8 cellular contexts compared by ENCODE assay signal in the genomic region with DNA sequence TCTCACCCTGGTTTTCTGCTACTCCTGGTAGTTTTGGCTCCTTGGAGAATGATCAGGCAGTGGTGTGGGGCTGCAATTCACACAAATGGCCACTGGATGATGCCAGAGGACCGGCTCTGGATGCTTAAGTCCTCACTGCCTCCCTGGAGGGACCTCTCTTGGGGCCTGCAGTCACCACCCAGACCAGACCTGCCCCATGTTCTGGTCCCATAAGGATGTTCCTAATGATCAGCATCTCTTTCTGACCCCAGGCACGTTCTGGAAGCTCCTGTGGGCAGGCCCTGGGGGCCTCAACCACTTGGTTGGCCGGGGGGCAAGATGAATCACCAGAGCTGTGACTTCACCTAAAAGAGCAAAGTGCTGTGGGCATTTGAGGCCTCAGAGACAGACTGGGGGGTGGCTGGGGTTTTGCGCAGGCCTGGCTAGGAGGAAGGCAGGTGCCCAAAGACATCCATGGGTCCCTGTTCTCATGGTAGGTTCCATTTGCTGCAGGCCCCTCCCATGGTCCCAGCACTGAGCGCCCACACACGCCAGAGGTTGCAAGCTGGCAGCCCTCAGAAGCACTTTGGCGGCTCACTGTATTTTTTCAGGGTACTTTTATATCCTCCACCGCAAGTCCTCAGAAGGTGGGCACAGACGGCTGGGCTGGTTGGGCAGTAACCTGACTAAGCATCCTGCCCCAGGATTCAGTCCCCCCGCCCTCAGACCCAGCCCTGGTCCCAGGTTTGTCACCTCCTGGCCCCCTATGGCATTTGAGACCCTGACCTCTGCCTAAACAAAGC. TPM values are rescaled to one million over a fixed set of nuclear protein-coding genes. Genes with fewer than 3 reads are reported as not detected.
A peak's percentile ranks its signal among the peaks of the same experiment; 100 is the strongest.
DNase-seq lines count a peak whose midpoint lies in the region; ATAC-seq and TF ChIP-seq lines count a peak whose summit lies in the region.

No MANE protein-coding gene starts in this region.

- peak overlapping the region; percentile 67 for H2BK5ac ChIP-seq in neuronal stem cell (ENCODE audit: low read length)

- no peak overlapping the region for H3K23ac ChIP-seq in neuronal stem cell (ENCODE audit: low read depth, low read length, poor library complexity)

- H2AK5ac ChIP-seq in neuronal stem cell (ENCODE audit: low read depth, low read length) = peak overlapping the region; percentile 71

- H3K4me1 ChIP-seq in DND-41 (ENCODE audit: insufficient read depth, low read length) (peaks cover 23% of the 10 kb centered on the region), neuronal stem cell (ENCODE audit: control insufficient read depth in 2 of 2, insufficient read depth in 1 of 2, low read depth in 1 of 2, low read length in 2 of 2) (peaks cover 2 to 4% of the 10 kb centered on the region in 2 donors)

- no CpG with 5 or more reads among the region's 10 CpGs for WGBS in neuronal stem cell (ENCODE audit: extremely low coverage in 2 of 2, insufficient read length in 2 of 2, insufficient replicate concordance in 1 of 2), 2 donors

- DNase-seq in DND-41 = peak; percentile 87
- DNase-seq in LNCaP clone FGC (ENCODE audit: low read depth) = peak; percentile 70
- DNase-seq in RPMI7951 (ENCODE audit: low read depth) = peak; percentile 70
- DNase-seq in activated T-helper 1 cell treated with anti-CD3 and anti-CD28 coated beads, Interleukin-2, amount 50 U/mL, for 16 hours (ENCODE audit: low read depth in 1 of 2, low spot score in 1 of 2) = peak; percentile 28 to 31
- DNase-seq in fibroblast of the conjunctiva (ENCODE audit: low read depth) = peak; percentile 79
- peak; percentile 79 for DNase-seq in neuronal stem cell (ENCODE audit: low spot score)
- DNase-seq in stromal cell of bone marrow (ENCODE audit: low read depth) = peak; percentile 77

- no peaks in the 10 kb centered on the region for H3K79me2 ChIP-seq in DND-41 (ENCODE audit: insufficient read depth, low read length)

- H3K36me3 ChIP-seq in DND-41 (ENCODE audit: insufficient read depth, low read length) (no peaks in the 10 kb centered on the region), neuronal stem cell (replicated peaks in 1 of 2; ENCODE audit: control insufficient read depth in 2 of 2, insufficient read depth in 2 of 2, low read length in 2 of 2) (no peaks in the 10 kb centered on the region)

- peaks cover 18% of the 10 kb centered on the region for H3K9me3 ChIP-seq in DND-41 (ENCODE audit: insufficient read depth, low read length, severe bottlenecking)
- no peaks in the 10 kb centered on the region for H3K9me3 ChIP-seq in neuronal stem cell (replicated peaks in 1 of 2; ENCODE audit: control insufficient read depth in 2 of 2, insufficient read depth in 1 of 2, low read depth in 1 of 2, low read length in 2 of 2)

- ATAC-seq in DND-41 (ENCODE audit: insufficient read depth, low read depth) = peak; percentile 87
- ATAC-seq in HG03025 (IDR thresholded peaks at IDR 0.05; ENCODE audit: low FRiP score, unreplicated experiment) = no peak

- H2AFZ ChIP-seq in DND-41 (ENCODE audit: low read depth, low read length) (peak overlapping the region; percentile 83), neuronal stem cell (ENCODE audit: low read length) (peak overlapping the region; percentile 88)

- H3K14ac ChIP-seq in neuronal stem cell (ENCODE audit: low read length) = peak overlapping the region; percentile 67

- peak overlapping the region; percentile 55 for H2BK120ac ChIP-seq in neuronal stem cell (ENCODE audit: low read depth, low read length)

- H3K4me3 ChIP-seq in DND-41 (ENCODE audit: low read depth in 1 of 2, low read length in 2 of 2) = no peak overlapping the region
- no peak overlapping the region for H3K4me3 ChIP-seq in LNCaP clone FGC (ENCODE audit: low read depth, low read length)
- no peak overlapping the region for H3K4me3 ChIP-seq in neuronal stem cell (ENCODE audit: low read length in 2 of 2)

- H3K9ac ChIP-seq in DND-41 (ENCODE audit: low read depth, low read length) = peak overlapping the region; percentile 41
- no peak overlapping the region for H3K9ac ChIP-seq in neuronal stem cell (ENCODE audit: low read depth, low read length, poor library complexity)

- H3K4ac ChIP-seq in neuronal stem cell (ENCODE audit: low read length) = no peak overlapping the region

- H3K27ac ChIP-seq in DND-41 (ENCODE audit: low read length) (peak overlapping the region; percentile 81), neuronal stem cell (replicated peaks; ENCODE audit: low read length) (no peak overlapping the region)

- TF ChIP-seq CTCF in DND-41 (IDR thresholded peaks at IDR 0.05; ENCODE audit: borderline replicate concordance, extremely low read depth, low read length, poor library complexity, severe bottlenecking) (peak; percentile 100), LNCaP clone FGC (IDR thresholded peaks at IDR 0.05; ENCODE audit: control insufficient read depth, extremely low read depth, insufficient read depth) (peak; percentile 98)

- no peaks in the 10 kb centered on the region; the same call in 1 of the 2 replicates for H4K20me1 ChIP-seq in DND-41 (ENCODE audit: insufficient read depth, low read length)

- H2BK15ac ChIP-seq in neuronal stem cell (ENCODE audit: low read length) = peak overlapping the region; percentile 67

- no peak overlapping the region for H2BK12ac ChIP-seq in neuronal stem cell (ENCODE audit: low read length)

- H3K27me3 ChIP-seq in DND-41 (ENCODE audit: insufficient read depth, low read length, poor library complexity) (no peaks in the 10 kb centered on the region), neuronal stem cell (ENCODE audit: control insufficient read depth in 3 of 3, insufficient read depth in 3 of 3, low read depth in 1 of 3, low read length in 3 of 3) (peaks cover 0 to 5% (median 0%) of the 10 kb centered on the region in 3 experiments)

- H3K4me2 ChIP-seq in DND-41 (ENCODE audit: insufficient read depth, low read length) (no peak overlapping the region), neuronal stem cell (ENCODE audit: insufficient read depth, low read length, poor library complexity, severe bottlenecking) (no peak overlapping the region)

- peak overlapping the region; percentile 62 for H3K18ac ChIP-seq in neuronal stem cell (ENCODE audit: low read length)

- no peak overlapping the region for H4K91ac ChIP-seq in neuronal stem cell (ENCODE audit: low read depth, low read length, poor library complexity)

- H4K8ac ChIP-seq in neuronal stem cell (ENCODE audit: low read depth, low read length) = no peak overlapping the region

- H3K79me1 ChIP-seq in neuronal stem cell (ENCODE audit: low read depth, low read length) = no peaks in the 10 kb centered on the region

RNA-seq across cellular contexts. Expression of a gene that starts 53.2 kb away (rescaled TPM):
- total RNA-seq in RPMI7951 (2014; rRNA removed; shearing (Covaris generic)) = 2.4 and 4.0 TPM in 2 replicates
- polyA plus RNA-seq in neuronal stem cell (2013, experiment 1 of 2) = 6.8 TPM
- 7.4 TPM for polyA plus RNA-seq in neuronal stem cell (2013, experiment 2 of 2)

Comparison
In these comparisons a context has a peak if more than half of its experiments do, and no peak if none do; other contexts are left out.
1. DNase-seq: peak in every context shown above with its lines; median percentile 87 in DND-41; 79 in fibroblast of the conjunctiva; 79 in neuronal stem cell; 77 in stromal cell of bone marrow; 70 in LNCaP clone FGC; 70 in RPMI7951; 30 in activated T-helper 1 cell treated with anti-CD3 and anti-CD28 coated beads, Interleukin-2, amount 50 U/mL, for 16 hours.